ENCODE assay signal across 15 cellular contexts in genomic region chrX:19585370-19586082, GRCh38.
"Had no signal": no experiment of that assay in that cellular context is flagged by ENCODE, and none has a peak within 500 bp of the region (broad histone marks: within the 10 kb centered on the region; RNA-seq: fewer than 3 reads in every experiment).

No MANE protein-coding gene starts in this region.

- H3K36me3 ChIP-seq: cardiac muscle cell, ovary had no signal

- H3K27ac ChIP-seq: cardiac muscle cell, ovary, SJCRH30 had no signal

- H3K27me3 Mint-ChIP-seq: activated CD8-positive, alpha-beta memory T cell treated with anti-CD3 and anti-CD28 coated beads, Interleukin-2, amount 10 ng/mL, durations not matched to agents 7 days and 5 days; naive thymus-derived CD4-positive, alpha-beta T cell; T-helper 17 cell had no signal

- H3K4me3 Mint-ChIP-seq: activated CD8-positive, alpha-beta memory T cell treated with anti-CD3 and anti-CD28 coated beads, Interleukin-2, amount 10 ng/mL, durations not matched to agents 7 days and 5 days; activated T-cell treated with anti-CD3 and anti-CD28 coated beads, Interleukin-2, amount 50 U/mL, for 24 hours; naive thymus-derived CD4-positive, alpha-beta T cell; T-helper 17 cell had no signal

- H3K9me3 ChIP-seq: mucosa of descending colon, ovary, SJCRH30 had no signal

- H3K4me3 ChIP-seq: cardiac muscle cell, mucosa of descending colon, ovary, SJCRH30 had no signal

- H3K4me1 ChIP-seq: SJCRH30 had no signal

- H3K9me3 Mint-ChIP-seq: activated T-cell treated with anti-CD3 and anti-CD28 coated beads, Interleukin-2, amount 50 U/mL, for 24 hours had no signal

- DNase-seq: activated CD4-positive, alpha-beta T cell treated with anti-CD3 and anti-CD28 coated beads, Interleukin-2, amount 50 U/mL, for 4 hours; activated CD8-positive, alpha-beta memory T cell treated with anti-CD3 and anti-CD28 coated beads, Interleukin-2, amount 10 ng/mL, durations not matched to agents 7 days and 5 days; activated effector memory CD4-positive, alpha-beta T cell treated with Interleukin-2 at 50 U/mL for 16 hours; activated naive CD4-positive, alpha-beta T cell treated with anti-CD3 and anti-CD28 coated beads, Interleukin-2, amount 50 U/mL, for 16 hours; activated T-cell treated with anti-CD3 and anti-CD28 coated beads, Interleukin-2, amount 50 U/mL, for 24 hours; hippocampal formation; left cardiac atrium; mammary epithelial cell; mucosa of descending colon; naive thymus-derived CD4-positive, alpha-beta T cell; ovary; SJCRH30; stimulated activated CD4-positive, alpha-beta T cell treated with anti-CD3 and anti-CD28 coated beads, Interleukin-2, amount 100 ng/mL, for 24 hours; T-helper 17 cell had no signal

- H3K27me3 ChIP-seq: cardiac muscle cell, ovary, SJCRH30 had no signal

- H3K27ac Mint-ChIP-seq: activated CD8-positive, alpha-beta memory T cell treated with anti-CD3 and anti-CD28 coated beads, Interleukin-2, amount 10 ng/mL, durations not matched to agents 7 days and 5 days; activated T-cell treated with anti-CD3 and anti-CD28 coated beads, Interleukin-2, amount 50 U/mL, for 24 hours; naive thymus-derived CD4-positive, alpha-beta T cell; T-helper 17 cell had no signal

- ATAC-seq: activated CD8-positive, alpha-beta memory T cell treated with anti-CD3 and anti-CD28 coated beads, Interleukin-2, amount 10 ng/mL, durations not matched to agents 7 days and 5 days; left cardiac atrium; mucosa of descending colon; naive thymus-derived CD4-positive, alpha-beta T cell; T-helper 17 cell had no signal
